ENCODE assay signal across 7 cellular contexts in the genomic region with DNA sequence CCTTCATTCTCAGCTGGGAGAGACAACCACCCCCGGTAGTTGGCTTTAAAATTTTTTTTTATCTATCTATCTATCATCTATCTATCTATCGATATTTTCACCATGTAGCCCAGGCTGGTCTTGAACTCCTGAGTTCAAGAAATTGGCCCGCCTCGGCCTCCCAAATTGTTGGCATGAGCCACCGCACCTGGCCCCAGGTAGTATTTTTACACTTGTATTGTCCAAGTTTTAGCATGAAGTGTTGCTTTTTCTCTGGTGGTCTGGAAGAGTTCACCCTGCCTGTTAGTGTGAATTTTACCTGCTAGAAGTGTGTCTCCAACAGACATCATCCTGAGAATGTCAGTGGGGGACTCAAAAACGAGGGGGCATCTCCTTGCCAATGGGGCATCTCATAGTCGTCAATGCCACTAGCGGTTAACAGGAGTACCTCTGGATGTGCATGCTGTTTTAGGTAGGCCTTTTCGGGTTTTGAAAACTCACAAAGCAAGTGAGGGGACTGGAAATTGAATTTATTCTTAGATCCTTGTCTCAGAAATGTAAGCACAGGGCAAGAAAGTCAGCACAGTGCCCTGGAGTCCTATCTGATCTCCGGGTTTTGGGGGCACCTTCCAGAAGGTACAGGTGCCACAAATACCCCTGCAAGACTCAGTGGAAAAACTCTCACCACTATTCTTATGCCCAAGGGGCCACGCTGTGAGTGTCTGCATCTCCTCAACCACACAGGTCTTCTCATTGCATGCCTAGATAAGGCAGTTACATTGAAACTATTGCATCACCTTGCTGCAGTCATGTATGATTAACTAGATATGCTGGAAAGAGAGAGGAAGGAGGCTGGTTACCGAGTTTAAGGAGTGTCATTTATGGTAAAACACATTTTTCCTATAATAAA. TPM values are rescaled to one million over a fixed set of nuclear protein-coding genes. Genes with fewer than 3 reads are reported as not detected.
DNase-seq lines count a peak whose midpoint lies in the region; ATAC-seq lines count a peak whose summit lies in the region.

No MANE protein-coding gene starts in this region.

- DNase-seq in RPMI7951 (ENCODE audit: low read depth) (peak; percentile 41), fibroblast of peridontal ligament (ENCODE audit: extremely low read depth) (peak; percentile 31), ureter (ENCODE audit: low spot score) (no peak), T1000 (lab: John Stamatoyannopoulos, UW) (no peak), germinal center (ENCODE audit: low spot score) (no peak)

- ATAC-seq in GM19023 (IDR thresholded peaks at IDR 0.05; ENCODE audit: unreplicated experiment) (peak; percentile 86), HG02885 (IDR thresholded peaks at IDR 0.05; ENCODE audit: poor library complexity, unreplicated experiment) (peak; percentile 77)

RNA-seq across cellular contexts. Expression of a gene that starts 37.1 kb away (rescaled TPM):
- 4.9 and 5.4 TPM in 2 replicates for total RNA-seq in RPMI7951 (2014; rRNA removed; shearing (Covaris generic))
- 31.0 TPM for total RNA-seq in ureter

Comparison
In these comparisons a context has a peak if more than half of its experiments do, and no peak if none do; other contexts are left out.
1. DNase-seq: peak in RPMI7951 (single experiment) and fibroblast of peridontal ligament (single experiment); none in ureter (single experiment), T1000 (single experiment) and germinal center (single experiment).